In genomic region chr1:205458777-205459566, GRCh38 we compare ENCODE assay signal across 9 cellular contexts. TPM values are rescaled to one million over a fixed set of nuclear protein-coding genes. Genes with fewer than 3 reads are reported as not detected.
DNase-seq lines count a peak whose midpoint lies in the region; ATAC-seq and TF ChIP-seq lines count a peak whose summit lies in the region.
"Had no signal": no experiment of that assay in that cellular context is flagged by ENCODE, and none has a peak within 500 bp of the region (broad histone marks: within the 10 kb centered on the region; RNA-seq: fewer than 3 reads in every experiment).

No MANE protein-coding gene starts in this region.

- DNase-seq in activated CD4-positive, alpha-beta T cell treated with anti-CD3 and anti-CD28 coated beads for 48 hours: peak; percentile 57
- DNase-seq in activated CD4-positive, alpha-beta T cell treated with anti-CD3 and anti-CD28 coated beads, Interleukin-2, amount 50 U/mL, for 4 hours: no peak
- DNase-seq in SK-MEL-5 (ENCODE audit: low read depth, low spot score) (peak; percentile 63), erythroblast (lab: John Stamatoyannopoulos, UW) (peak; percentile 6 to 13), skeletal muscle cell (ENCODE audit: low read depth) (peak; percentile 14), NCI-H748 treated with DMSO at 0.1 percent for 48 hours (lab: John Stamatoyannopoulos, UW) (no peak)

- in situ Hi-C loops in SK-MEL-5 (cut with HindIII; ENCODE audit: low pct_unique_long_range_greater_than_20kb, low sequenced_read_pairs): no loop called here

- ATAC-seq in GM19351 (IDR thresholded peaks at IDR 0.05; ENCODE audit: unreplicated experiment): no peak
- ATAC-seq in GM21619 (IDR thresholded peaks at IDR 0.05; ENCODE audit: unreplicated experiment): no peak

- TF ChIP-seq POLR2A in erythroblast (IDR thresholded peaks at IDR 0.05; ENCODE audit: low read length): no peak

- H3K4me3 ChIP-seq in skeletal muscle cell (ENCODE audit: low read depth, low read length): no peak overlapping the region
- H3K4me3 ChIP-seq: BLaER1 had no signal

RNA-seq across cellular contexts. Expression of gene BLACAT1, which starts 3.1 kb away (rescaled TPM):
- total RNA-seq in SK-MEL-5 (2014; rRNA removed; shearing (Covaris generic)): 0.87 and 1.1 TPM in 2 replicates
- 2.1 and 2.3 TPM in 2 replicates for polyA plus RNA-seq in SK-MEL-5 (2015; cell fraction: cytosol; rRNA removed)
- polyA plus RNA-seq in SK-MEL-5 (2015; cell fraction: nucleus; rRNA removed): 15.2 and 17.1 TPM in 2 replicates

RNA-seq across cellular contexts. Expression of gene LEMD1, which starts 37.1 kb away (rescaled TPM):
- total RNA-seq in SK-MEL-5 (2014; rRNA removed; shearing (Covaris generic)): 0.72 and 1.6 TPM in 2 replicates
- 0.65 and 2.1 TPM in 2 replicates for polyA plus RNA-seq in SK-MEL-5 (2015; cell fraction: cytosol; rRNA removed)
- 6.2 and 6.6 TPM in 2 replicates for polyA plus RNA-seq in SK-MEL-5 (2015; cell fraction: nucleus; rRNA removed)

RNA-seq across cellular contexts. Expression of gene CDK18, which starts 45.5 kb away (rescaled TPM):
- 2.4 and 2.7 TPM in 2 replicates for total RNA-seq in SK-MEL-5 (2014; rRNA removed; shearing (Covaris generic))
- polyA plus RNA-seq in SK-MEL-5 (2015; cell fraction: cytosol; rRNA removed): 19.0 and 21.3 TPM in 2 replicates
- 51.6 and 61.0 TPM in 2 replicates for polyA plus RNA-seq in SK-MEL-5 (2015; cell fraction: nucleus; rRNA removed)

Comparison
In these comparisons a context has a peak if more than half of its experiments do, and no peak if none do; other contexts are left out.
1. DNase-seq: peak in activated CD4-positive, alpha-beta T cell treated with anti-CD3 and anti-CD28 coated beads for 48 hours (single experiment), SK-MEL-5 (single experiment), erythroblast (2 of 2) and skeletal muscle cell (single experiment); none in activated CD4-positive, alpha-beta T cell treated with anti-CD3 and anti-CD28 coated beads, Interleukin-2, amount 50 U/mL, for 4 hours (0 of 2) and NCI-H748 treated with DMSO at 0.1 percent for 48 hours (single experiment).